In genomic region chr12:115075552-115076170, GRCh38 we compare ENCODE assay signal across 21 cellular contexts.
A peak's percentile ranks its signal among the peaks of the same experiment; 100 is the strongest.
DNase-seq lines count a peak whose midpoint lies in the region; ATAC-seq and TF ChIP-seq lines count a peak whose summit lies in the region.
"Had no signal": no experiment of that assay in that cellular context is flagged by ENCODE, and none has a peak within 500 bp of the region (broad histone marks: within the 10 kb centered on the region; RNA-seq: fewer than 3 reads in every experiment).

No MANE protein-coding gene starts in this region.

- H4K91ac ChIP-seq in IMR-90 (ENCODE audit: insufficient read depth, low read depth, low read length) = no peak overlapping the region

- no peaks in the 10 kb centered on the region for H4K20me1 ChIP-seq in IMR-90 (ENCODE audit: insufficient read depth, low read length)

- no peak overlapping the region for H3K4ac ChIP-seq in IMR-90 (ENCODE audit: low read depth, low read length)
- no peak overlapping the region for H3K4ac ChIP-seq in mesendoderm (ENCODE audit: low read depth, low read length)

- no peaks in the 10 kb centered on the region for H3K4me1 ChIP-seq in IMR-90 (ENCODE audit: control insufficient read depth, insufficient read depth, low read length)
- no peaks in the 10 kb centered on the region for H3K4me1 ChIP-seq in mesendoderm (ENCODE audit: control insufficient read depth, low read depth, low read length)
- H3K4me1 ChIP-seq: HAP-1 had no signal

- intact Hi-C loops in IMR-90 (cut with micrococcal nuclease) = no loop called here

- H3K79me1 ChIP-seq in IMR-90 (ENCODE audit: low read depth in 1 of 2, low read length in 2 of 2) (no peaks in the 10 kb centered on the region), mesendoderm (ENCODE audit: low read length) (no peaks in the 10 kb centered on the region)

- H3K27me3 ChIP-seq in IMR-90 (ENCODE audit: control insufficient read depth, insufficient read depth, low read length) (no peaks in the 10 kb centered on the region; the same call in 1 of the 2 replicates), mesendoderm (ENCODE audit: insufficient read depth, low read length, poor library complexity) (no peaks in the 10 kb centered on the region)

- H4K5ac ChIP-seq in IMR-90 (ENCODE audit: low read depth, low read length) (no peak overlapping the region), mesendoderm (ENCODE audit: low read length) (no peak overlapping the region)

- H3K14ac ChIP-seq in IMR-90 (replicated peaks; ENCODE audit: low read depth, low read length) = no peak overlapping the region

- WGBS in IMR-90 (ENCODE audit: extremely low coverage in 2 of 2, insufficient read length in 1 of 2), 2 experiments = no CpG with 5 or more reads among the region's 3 CpGs
- no CpG with 5 or more reads among the region's 3 CpGs for WGBS in mesendoderm (ENCODE audit: extremely low coverage, insufficient coverage, low lambda C conversion rate)

- H3K23ac ChIP-seq in IMR-90 (ENCODE audit: low read depth, low read length) = no peak overlapping the region
- H3K23ac ChIP-seq in mesendoderm (ENCODE audit: low read length) = no peak overlapping the region

- H2BK15ac ChIP-seq in IMR-90 (ENCODE audit: low read depth, low read length) = no peak overlapping the region
- no peak overlapping the region for H2BK15ac ChIP-seq in mesendoderm (replicated peaks; ENCODE audit: low read depth)

- H2AFZ ChIP-seq in IMR-90 (replicated peaks; ENCODE audit: low read length, poor library complexity) = no peak overlapping the region

- H2AK9ac ChIP-seq in IMR-90 (replicated peaks; ENCODE audit: low read depth, low read length, poor library complexity) = no peak overlapping the region

- ATAC-seq in IMR-90 (ENCODE audit: low read depth) = no peak
- ATAC-seq in HG03280 (IDR thresholded peaks at IDR 0.05; ENCODE audit: unreplicated experiment) = no peak
- ATAC-seq: CD8-positive, alpha-beta T cell; Panc1 had no signal

- H3K9ac ChIP-seq in IMR-90 (ENCODE audit: low read depth, low read length) = no peak overlapping the region
- H3K9ac ChIP-seq in mesendoderm (ENCODE audit: low read length) = no peak overlapping the region

- H3K27ac ChIP-seq in IMR-90 (ENCODE audit: insufficient read depth, low read length) (no peak overlapping the region), mesendoderm (ENCODE audit: low read depth, low read length) (no peak overlapping the region)
- H3K27ac ChIP-seq: 22Rv1 had no signal

- H4K8ac ChIP-seq in IMR-90 (ENCODE audit: low read depth in 2 of 2, low read length in 2 of 2) (no peak overlapping the region), mesendoderm (ENCODE audit: low read depth, low read length) (no peak overlapping the region)

- H3K79me2 ChIP-seq in mesendoderm (ENCODE audit: control insufficient read depth, insufficient read depth, low read length) = no peaks in the 10 kb centered on the region

- H2BK5ac ChIP-seq in IMR-90 (ENCODE audit: low read depth, low read length, poor library complexity, severe bottlenecking) (no peak overlapping the region), mesendoderm (ENCODE audit: low read length) (no peak overlapping the region)

- no TSS peak for BruUV-seq in IMR-90 (replicated peaks; lab: Mats Ljungman, UMichigan)

- H3K56ac ChIP-seq in IMR-90 (ENCODE audit: extremely low read depth, insufficient read depth, low read length) (no peak overlapping the region), mesendoderm (ENCODE audit: low read length) (no peak overlapping the region)

- no peak overlapping the region for H2BK120ac ChIP-seq in IMR-90 (ENCODE audit: low read depth, low read length)
- H2BK120ac ChIP-seq in mesendoderm (ENCODE audit: low read depth, low read length) = no peak overlapping the region

- in situ Hi-C loops in IMR-90 (cut with MboI; ENCODE audit: low sequenced_read_pairs) = no loop called here

- no peak for TF ChIP-seq POLR2A in IMR-90 (IDR thresholded peaks at IDR 0.05; ENCODE audit: low read depth, low read length)

- H3K4me2 ChIP-seq in IMR-90 (ENCODE audit: low read depth, low read length) (no peak overlapping the region), mesendoderm (ENCODE audit: low read length) (no peak overlapping the region)

- H3K4me3 ChIP-seq in IMR-90 (ENCODE audit: insufficient read depth, low read depth, low read length) (no peak overlapping the region), mesendoderm (ENCODE audit: low read length) (no peak overlapping the region)
- H3K4me3 ChIP-seq: HAP-1 had no signal

- CTCF ChIA-PET in IMR-90 (lab: Yijun Ruan, JAX) = interaction anchor here (0.6 kb wide), 1 partner anchor 151 kb away, joined by 3 read pairs; no protein-coding TSS in a partner anchor

- TF ChIP-seq RAD21 in IMR-90 (IDR thresholded peaks at IDR 0.05; ENCODE audit: low read length) = no peak

- no peak overlapping the region for H3K18ac ChIP-seq in IMR-90 (ENCODE audit: low read depth, low read length)
- no peak overlapping the region for H3K18ac ChIP-seq in mesendoderm (ENCODE audit: low read length)

- no peak overlapping the region for H2BK20ac ChIP-seq in IMR-90 (ENCODE audit: low read depth, low read length)

- POLR2A ChIA-PET in IMR-90 (lab: Charles Lee; ENCODE audit: unreplicated experiment) = no interaction called here

- H2AK5ac ChIP-seq in IMR-90 (ENCODE audit: low read depth, low read length) (no peak overlapping the region), mesendoderm (ENCODE audit: low read length) (no peak overlapping the region)

- dilution Hi-C loops in IMR-90 (cut with HindIII; ENCODE audit: low sequenced_read_pairs, unreplicated experiment) = no loop called here

- no peak for TF ChIP-seq CTCF in IMR-90 (conservative IDR thresholded peaks at IDR 0.05; ENCODE audit: low read depth, low read length)

- no peaks in the 10 kb centered on the region for H3K9me3 ChIP-seq in IMR-90 (ENCODE audit: control insufficient read depth, insufficient read depth, low read length)
- H3K9me3 ChIP-seq: HAP-1 had no signal

- DNase-seq in DMS 273 (lab: John Stamatoyannopoulos, UW; ENCODE audit: unreplicated experiment) (peak; percentile 1), DMS 273 treated with DMSO at 0.1 percent for 48 hours (lab: John Stamatoyannopoulos, UW) (no peak), IMR-90 (no peak), amniotic epithelial cell (ENCODE audit: low read depth) (peak; percentile 15), mesendoderm (peak; percentile 40), GF-D8 (lab: John Stamatoyannopoulos, UW) (no peak), NCI-H2029 treated with DMSO at 0.1 percent for 48 hours (lab: John Stamatoyannopoulos, UW) (no peak)
- DNase-seq: C1 segment of cervical spinal cord; Calu3; CD8-positive, alpha-beta T cell; DMS53; MM.1S; NCI-H1092; NCI-H1436; NCI-H187 treated with DMSO at 0.1 percent for 48 hours; NCI-H2227 treated with DMSO at 0.1 percent for 48 hours; NCI-H510A had no signal

- H3K36me3 ChIP-seq in IMR-90 (ENCODE audit: control insufficient read depth, insufficient read depth, low read length) (no peaks in the 10 kb centered on the region), mesendoderm (ENCODE audit: control insufficient read depth, insufficient read depth, low read length) (no peaks in the 10 kb centered on the region)
- H3K36me3 ChIP-seq: HAP-1 had no signal

- H3K9me1 ChIP-seq in IMR-90 (ENCODE audit: insufficient read depth, low read length) = no peaks in the 10 kb centered on the region

TF ChIP-seq in IMR-90, 13 proteins besides CTCF, POLR2A, EP300 and RAD21:
- TF ChIP-seq USF2 (IDR thresholded peaks at IDR 0.05; ENCODE audit: low read depth, low read length) (peak; percentile 58), CEBPB (IDR thresholded peaks at IDR 0.05; ENCODE audit: low read depth, low read length) (no peak), CHD1 (IDR thresholded peaks at IDR 0.05; ENCODE audit: low read depth, low read length) (no peak), MXI1 (IDR thresholded peaks at IDR 0.05; ENCODE audit: borderline replicate concordance, low read depth, low read length) (no peak), MAFK (IDR thresholded peaks at IDR 0.05; ENCODE audit: low read depth, low read length) (0 out of 2 replicates have a peak, but pooled peaks have one; percentile 28)

Comparison
In these comparisons a context has a peak if more than half of its experiments do, and no peak if none do; other contexts are left out.
1. DNase-seq: peak in DMS 273 (single experiment), amniotic epithelial cell (single experiment) and mesendoderm (single experiment); none in DMS 273 treated with DMSO at 0.1 percent for 48 hours (single experiment), IMR-90 (single experiment), GF-D8 (single experiment) and NCI-H2029 treated with DMSO at 0.1 percent for 48 hours (single experiment).